In the genomic region with DNA sequence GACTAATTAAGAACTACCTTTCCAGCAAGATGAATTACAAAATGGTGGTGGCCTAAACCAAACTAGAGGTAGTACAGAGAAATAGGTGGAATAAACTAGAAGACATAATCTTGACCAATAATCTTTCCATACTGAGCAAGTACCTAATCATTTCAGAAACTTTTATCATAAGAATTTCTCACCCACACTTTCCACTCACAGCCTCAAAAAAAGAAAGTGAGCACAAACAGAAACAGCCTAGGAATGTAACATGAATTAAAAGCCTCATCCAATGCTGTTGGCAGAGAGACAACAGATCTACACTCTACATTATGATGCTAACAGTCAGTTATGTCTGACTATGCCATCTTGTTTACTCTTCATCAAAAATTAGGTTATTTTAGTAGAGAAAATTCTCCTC, we compare ENCODE assay signal across 9 cellular contexts. TPM values are rescaled to one million over a fixed set of nuclear protein-coding genes. Genes with fewer than 3 reads are reported as not detected.
DNase-seq lines count a peak whose midpoint lies in the region; ATAC-seq, FAIRE-seq and TF ChIP-seq lines count a peak whose summit lies in the region.
"Had no signal": no experiment of that assay in that cellular context is flagged by ENCODE, and none has a peak within 500 bp of the region (broad histone marks: within the 10 kb centered on the region; RNA-seq: fewer than 3 reads in every experiment).

No MANE protein-coding gene starts in this region.

- H3K9me3 ChIP-seq in OCI-LY3 (ENCODE audit: insufficient read depth, low read length) (no peaks in the 10 kb centered on the region), H1 (ENCODE audit: insufficient read depth in 2 of 2, low read depth in 1 of 2, low read length in 1 of 2) (no peaks in the 10 kb centered on the region), neural progenitor cell (ENCODE audit: low read depth) (no peaks in the 10 kb centered on the region)

- H3K79me2 ChIP-seq in OCI-LY3 (ENCODE audit: low read length) (peaks cover 79% of the 10 kb centered on the region), H1 (ENCODE audit: control insufficient read depth in 1 of 2, insufficient read depth in 2 of 2, low read length in 2 of 2) (peaks cover 30 to 85% of the 10 kb centered on the region in 2 experiments), neural progenitor cell (ENCODE audit: low read depth) (peaks cover 90% of the 10 kb centered on the region)

- TF ChIP-seq CTCF in OCI-LY3 (IDR thresholded peaks at IDR 0.05; ENCODE audit: low read depth, low read length) = no peak
- TF ChIP-seq CTCF in H1 (IDR thresholded peaks at IDR 0.05; ENCODE audit: control extremely low read depth in 1 of 3, insufficient read depth in 1 of 3, low read depth in 1 of 3, low read length in 3 of 3) = no peak
- TF ChIP-seq CTCF in neural progenitor cell (IDR thresholded peaks at IDR 0.05) = no peak
- no peak for TF ChIP-seq CTCF in omental fat pad (IDR thresholded peaks at IDR 0.05)

- no peak for TF ChIP-seq EP300 in H1 (IDR thresholded peaks at IDR 0.05; ENCODE audit: borderline replicate concordance in 1 of 2, low read depth in 2 of 2, low read length in 2 of 2)

- H4K20me1 ChIP-seq in OCI-LY3 (ENCODE audit: insufficient read depth, low read length) (peaks cover 26% of the 10 kb centered on the region), H1 (replicated peaks in 1 of 2; ENCODE audit: control insufficient read depth in 1 of 2, insufficient read depth in 2 of 2, low read length in 2 of 2) (peaks cover 7 to 8% of the 10 kb centered on the region in 2 experiments), neural progenitor cell (ENCODE audit: low read depth) (peaks cover 71% of the 10 kb centered on the region)

- H3K36me3 Mint-ChIP-seq in neural progenitor cell = peaks cover 17% of the 10 kb centered on the region

- no peak overlapping the region for H2BK20ac ChIP-seq in H1 (ENCODE audit: low read length)

- H3K4me1 Mint-ChIP-seq in neural progenitor cell = peaks cover 26% of the 10 kb centered on the region

- H2BK120ac ChIP-seq in H1 (replicated peaks; ENCODE audit: low read depth, low read length) = no peak overlapping the region

- no peak for TF ChIP-seq POLR2A in H1 (IDR thresholded peaks at IDR 0.05; ENCODE audit: control extremely low read depth in 1 of 2, low read depth in 2 of 2, low read length in 2 of 2)

- H2AFZ ChIP-seq in OCI-LY3 (ENCODE audit: low read depth, low read length) (no peak overlapping the region), H1 (ENCODE audit: low read length) (no peak overlapping the region), neural progenitor cell (replicated peaks) (no peak overlapping the region)

- H4K91ac ChIP-seq in H1 (replicated peaks; ENCODE audit: insufficient read length, low read length) = no peak overlapping the region

- no peak overlapping the region for H3K23ac ChIP-seq in H1 (ENCODE audit: insufficient read length)

- H3K18ac ChIP-seq in H1 (ENCODE audit: extremely low read depth, low read length) = no peak overlapping the region

- POLR2A ChIA-PET in H1 (lab: Charles Lee; ENCODE audit: partially characterized antibody) = no interaction called here

- no peak overlapping the region for H4K5ac ChIP-seq in H1 (ENCODE audit: insufficient read length, low read depth, low read length)

- ATAC-seq in HG03521 (IDR thresholded peaks at IDR 0.05; ENCODE audit: unreplicated experiment) (no peak), omental fat pad (ENCODE audit: low FRiP score) (no peak)

- H3K4me3 ChIP-seq in OCI-LY3 (ENCODE audit: low read length) = no peak overlapping the region
- H3K4me3 ChIP-seq in H1 (ENCODE audit: extremely low read depth in 1 of 4, insufficient read depth in 2 of 4, low read depth in 3 of 4, low read length in 4 of 4) = peak overlapping the region in 2 of 4 experiments; percentile 14 to 52; a peak in 3 of 8 replicates
- H3K4me3 ChIP-seq in neural progenitor cell = peak overlapping the region; percentile 75

- no peak overlapping the region for H2BK5ac ChIP-seq in H1 (ENCODE audit: low read depth, low read length)

- CTCF ChIA-PET in H1 (lab: Charles Lee; ENCODE audit: partially characterized antibody) = no interaction called here

- H3F3A ChIP-seq in neural progenitor cell (ENCODE audit: low read depth) = peaks cover 43% of the 10 kb centered on the region

- H3K56ac ChIP-seq in H1 (replicated peaks; ENCODE audit: insufficient read length, low read depth, low read length) = peak overlapping the region; percentile 12

- no peaks in the 10 kb centered on the region for H3K36me3 ChIP-seq in OCI-LY3 (replicated peaks; ENCODE audit: low read depth, low read length)
- 0 out of 8 replicates have a peak, but pooled peaks cover 0 to 3% (median 0%) of the 10 kb centered on the region in 4 experiments for H3K36me3 ChIP-seq in H1 (ENCODE audit: control insufficient read depth in 2 of 4, insufficient read depth in 4 of 4, low read length in 3 of 4)
- H3K36me3 ChIP-seq in neural progenitor cell = no peaks in the 10 kb centered on the region

- H3K23me2 ChIP-seq in H1 (ENCODE audit: low read depth, low read length) = peaks cover 2% of the 10 kb centered on the region; the same call in 1 of the 2 replicates

- H3K4me3 Mint-ChIP-seq in neural progenitor cell = peak overlapping the region; percentile 48

- TF ChIP-seq RAD21 in H1 (IDR thresholded peaks at IDR 0.05 in 1 of 2, conservative IDR thresholded peaks at IDR 0.05 in 1 of 2; ENCODE audit: low read depth in 2 of 2, low read length in 2 of 2) = no peak

- no peaks in the 10 kb centered on the region for H3K27me3 Mint-ChIP-seq in neural progenitor cell (ENCODE audit: insufficient read depth, low read depth)

- H3K4ac ChIP-seq in H1 (replicated peaks; ENCODE audit: insufficient read length, low read depth, low read length) = no peak overlapping the region

- DNase-seq in GM03348 (ENCODE audit: low spot score) (peak; percentile 74), H1 (ENCODE audit: low read depth in 1 of 2, low spot score in 2 of 2) (no peak), neural progenitor cell (ENCODE audit: low spot score) (no peak), A172 (ENCODE audit: low spot score) (no peak), NCI-H446 (lab: John Stamatoyannopoulos, UW) (no peak), omental fat pad (ENCODE audit: low spot score) (no peak)
- DNase-seq: kidney glomerular epithelial cell had no signal

- H2AK5ac ChIP-seq in H1 (ENCODE audit: low read depth, low read length) = no peak overlapping the region

- no peak overlapping the region for H3K9ac ChIP-seq in OCI-LY3 (ENCODE audit: low read length)
- H3K9ac ChIP-seq in H1 (replicated peaks in 1 of 4; ENCODE audit: extremely low read depth in 1 of 4, low read depth in 3 of 4, low read length in 3 of 4) = no peak overlapping the region; a peak in 1 of 7 replicates
- H3K9ac ChIP-seq in neural progenitor cell = no peak overlapping the region

- H4K8ac ChIP-seq in H1 (ENCODE audit: extremely low read depth, insufficient read depth, low read length) = no peak overlapping the region

- H2BK12ac ChIP-seq in H1 (ENCODE audit: low read depth, low read length) = no peak overlapping the region

- H3K79me1 ChIP-seq in H1 (ENCODE audit: low read depth, low read length) = peaks cover 4% of the 10 kb centered on the region

- peaks cover 17% of the 10 kb centered on the region for H3K4me1 ChIP-seq in OCI-LY3 (ENCODE audit: low read length)
- peaks cover 0 to 7% (median 0%) of the 10 kb centered on the region in 4 experiments; a peak in 3 of 7 replicates for H3K4me1 ChIP-seq in H1 (replicated peaks in 1 of 4; ENCODE audit: control insufficient read depth in 3 of 4, insufficient read depth in 4 of 4, low read length in 3 of 4)
- H3K4me1 ChIP-seq in neural progenitor cell = peaks cover 43% of the 10 kb centered on the region

- H2BK15ac ChIP-seq in H1 (ENCODE audit: low read length) = no peak overlapping the region

- peak overlapping the region; percentile 27; the same call in 1 of the 2 replicates for H3K4me2 ChIP-seq in OCI-LY3 (ENCODE audit: low read length)
- peak overlapping the region; percentile 46 to 74; a peak in 3 of 4 replicates for H3K4me2 ChIP-seq in H1 (ENCODE audit: insufficient read depth in 1 of 2, low read depth in 2 of 2, low read length in 2 of 2)
- H3K4me2 ChIP-seq in neural progenitor cell = peak overlapping the region; percentile 93

- no peak for FAIRE-seq in H1 (lab: Jason Lieb, UNC)

- H3K27ac ChIP-seq in OCI-LY3 (ENCODE audit: low read length) = no peak overlapping the region
- no peak overlapping the region for H3K27ac ChIP-seq in H1 (ENCODE audit: low read depth, low read length)
- no peak overlapping the region for H3K27ac ChIP-seq in neural progenitor cell

- no peak overlapping the region for H3K27ac Mint-ChIP-seq in neural progenitor cell

- H3K9me3 Mint-ChIP-seq in neural progenitor cell = no peaks in the 10 kb centered on the region

- no peaks in the 10 kb centered on the region for H3K27me3 ChIP-seq in OCI-LY3 (ENCODE audit: low read depth, low read length)
- no peaks in the 10 kb centered on the region for H3K27me3 ChIP-seq in H1 (replicated peaks in 1 of 4; ENCODE audit: control insufficient read depth in 3 of 4, extremely low read depth in 1 of 4, insufficient read depth in 3 of 4, low read length in 3 of 4)
- no peaks in the 10 kb centered on the region for H3K27me3 ChIP-seq in neural progenitor cell

- H3K14ac ChIP-seq in H1 (ENCODE audit: insufficient read length) = no peak overlapping the region

TF ChIP-seq in H1, 55 proteins besides CTCF, POLR2A, EP300 and RAD21 (continues in another document):
- TF ChIP-seq TBP (IDR thresholded peaks at IDR 0.05; ENCODE audit: low read depth, low read length) (no peak), POLR2AphosphoS5 (IDR thresholded peaks at IDR 0.05; ENCODE audit: low read depth, low read length) (no peak), NRF1 (IDR thresholded peaks at IDR 0.05; ENCODE audit: low read depth, low read length) (no peak), SIX5 (IDR thresholded peaks at IDR 0.05; ENCODE audit: low read depth, low read length) (no peak), SRF (IDR thresholded peaks at IDR 0.05; ENCODE audit: low read depth, low read length) (no peak), NANOG (IDR thresholded peaks at IDR 0.05; ENCODE audit: insufficient read depth, low read depth, low read length, poor library complexity, severe bottlenecking) (no peak)

RNA-seq across cellular contexts. Expression of a gene that starts 1.3 kb away (rescaled TPM):
- 60.9 and 61.3 TPM in 2 replicates for total RNA-seq in H1 (2021; fragmentation: NEBNext Ultra II Directional; extraction: Animal tissue kit (Norgen Biotek cat#: 25700))
- polyA plus RNA-seq in H1 (2011; rRNA removed) = 40.7 and 54.9 TPM in 2 replicates
- polyA plus RNA-seq in H1 (2011; cell fraction: cytosol; rRNA removed) = 28.7 TPM
- polyA plus RNA-seq in H1 (2011; cell fraction: nucleus; rRNA removed) = 42.8 TPM
- 24.9 to 32.3 TPM (median 29.1 TPM) in 4 replicates for polyA plus RNA-seq in H1 (2012, experiment 1 of 2)
- polyA plus RNA-seq in H1 (2012, experiment 2 of 2) = 3.4 TPM
- 21.2 TPM for polyA plus RNA-seq in H1 (2013, experiment 1 of 2)
- polyA plus RNA-seq in H1 (2013, experiment 2 of 2) = 20.7 TPM
- 155 and 161 TPM in 2 replicates for polyA minus RNA-seq in H1 (2011; rRNA and poly(A)+ RNA removed)
- 40.3 TPM for polyA minus RNA-seq in H1 (2011; cell fraction: cytosol; rRNA and poly(A)+ RNA removed)
- polyA minus RNA-seq in H1 (2011; cell fraction: nucleus; rRNA and poly(A)+ RNA removed) = 57.0 TPM
- 49.8 and 63.8 TPM in 2 replicates for total RNA-seq in neural progenitor cell (ENCODE audit: low replicate concordance)
- 8.9 and 10.9 TPM in 2 replicates for total RNA-seq in A172 (2014; rRNA removed; shearing (Covaris generic))
- 10 to 100 TPM; 19.9 to 37.8 (median 23.2) TPM for total RNA-seq in omental fat pad

Comparison
In these comparisons a context has a peak if more than half of its experiments do, and no peak if none do; other contexts are left out.
1. H3K4me2 ChIP-seq: peak in every context shown above with its lines; median percentile 93 in neural progenitor cell; 60 in H1; 27 in OCI-LY3.